18 cellular contexts compared by ENCODE assay signal in genomic region chr18:12960395-12960794, GRCh38.
"Had no signal": no experiment of that assay in that cellular context is flagged by ENCODE, and none has a peak within 500 bp of the region (broad histone marks: within the 10 kb centered on the region; RNA-seq: fewer than 3 reads in every experiment).

No MANE protein-coding gene starts in this region.

- H3K27ac ChIP-seq: adrenal gland, ascending aorta, brain microvascular endothelial cell, foreskin keratinocyte, lower lobe of right lung, parathyroid adenoma, tibial artery had no signal

- H3K27me3 ChIP-seq: adrenal gland, ascending aorta, brain microvascular endothelial cell, foreskin keratinocyte, tibial artery had no signal

- H3K4me3 ChIP-seq: adrenal gland, ascending aorta, lower lobe of right lung, tibial artery had no signal

- H3K4me1 ChIP-seq: adrenal gland, ascending aorta, foreskin keratinocyte, tibial artery had no signal

- H3K9me3 ChIP-seq: adrenal gland, ascending aorta, lower lobe of right lung, tibial artery had no signal

- ATAC-seq: activated T-cell treated with anti-CD3 and anti-CD28 coated beads, Interleukin-2, amount 50 U/mL, for 4 hours; foreskin keratinocyte; left lobe of liver; lower lobe of right lung had no signal

- DNase-seq: activated B cell treated with CpG ODN at 0.5 μM for 24 hours; activated CD4-positive, alpha-beta T cell treated with anti-CD3 and anti-CD28 coated beads for 4 hours; activated CD4-positive, alpha-beta T cell treated with anti-CD3 and anti-CD28 coated beads, Interleukin-2, amount 50 U/mL, for 48 hours; activated CD8-positive, alpha-beta memory T cell treated with anti-CD3 and anti-CD28 coated beads, Interleukin-2, amount 50 U/mL, for 48 hours; activated naive CD4-positive, alpha-beta T cell; activated T-cell treated with anti-CD3 and anti-CD28 coated beads, Interleukin-2, amount 50 U/mL, for 4 hours; adrenal gland; brain microvascular endothelial cell; caudate nucleus; effector memory CD4-positive, alpha-beta T cell; foreskin keratinocyte; kidney; lower lobe of right lung; stimulated activated CD4-positive, alpha-beta T cell treated with anti-CD3 and anti-CD28 coated beads, Interleukin-12 subunit alpha, Interleukin-12 subunit beta, amount 100 ng/mL, for 4 hours; tibial artery had no signal
